Comparison of ENCODE assay signal across 1 cellular context in genomic region chr1:156385534-156386031, GRCh38.
TF ChIP-seq lines count a peak whose summit lies in the region.

No MANE protein-coding gene starts in this region.

TF ChIP-seq in HEK293, 187 proteins besides CTCF, POLR2A, EP300 and RAD21 (continued from another document):
- TF ChIP-seq TSHZ1 (tag by site-specific recombination; IDR thresholded peaks at IDR 0.05; ENCODE audit: borderline replicate concordance) (no peak), ZNF580 (tag by site-specific recombination; IDR thresholded peaks at IDR 0.05) (no peak), GLIS1 (tag by site-specific recombination; IDR thresholded peaks at IDR 0.05) (peak; percentile 28; the same call in 1 of the 2 replicates), ZNF624 (tag by site-specific recombination; IDR thresholded peaks at IDR 0.05) (no peak), ZNF394 (tag by site-specific recombination; IDR thresholded peaks at IDR 0.05; ENCODE audit: borderline replicate concordance) (0 out of 2 replicates have a peak, but pooled peaks have one; percentile 24), ZNF654 (tag by site-specific recombination; IDR thresholded peaks at IDR 0.05; ENCODE audit: low read depth) (peak; percentile 91), SCRT2 (tag by site-specific recombination; IDR thresholded peaks at IDR 0.05) (no peak), ZNF514 (tag by site-specific recombination; IDR thresholded peaks at IDR 0.05) (no peak), RBAK (tag by site-specific recombination; IDR thresholded peaks at IDR 0.05) (no peak), PRDM6 (tag by site-specific recombination; IDR thresholded peaks at IDR 0.05) (no peak), ZNF707 (tag by site-specific recombination; IDR thresholded peaks at IDR 0.05) (no peak), ZNF2 (tag by site-specific recombination; IDR thresholded peaks at IDR 0.05) (peak; percentile 72), SP2 (tag by site-specific recombination; IDR thresholded peaks at IDR 0.05) (no peak), ZNF221 (tag by site-specific recombination; IDR thresholded peaks at IDR 0.05; ENCODE audit: borderline replicate concordance) (no peak), ZNF302 (tag by site-specific recombination; IDR thresholded peaks at IDR 0.05; ENCODE audit: low read depth) (no peak), ZNF623 (tag by site-specific recombination; IDR thresholded peaks at IDR 0.05) (no peak), ZNF518A (tag by site-specific recombination; conservative IDR thresholded peaks at IDR 0.05; ENCODE audit: low read depth) (no peak), ZBTB26 (tag by site-specific recombination; optimal IDR thresholded peaks at IDR 0.05) (no peak), SP7 (tag by site-specific recombination; IDR thresholded peaks at IDR 0.05) (peak; percentile 39; the same call in 1 of the 2 replicates), ZFP37 (tag by site-specific recombination; IDR thresholded peaks at IDR 0.05) (peak; percentile 39; the same call in 1 of the 2 replicates)
- TF ChIP-seq, protein P1, sequence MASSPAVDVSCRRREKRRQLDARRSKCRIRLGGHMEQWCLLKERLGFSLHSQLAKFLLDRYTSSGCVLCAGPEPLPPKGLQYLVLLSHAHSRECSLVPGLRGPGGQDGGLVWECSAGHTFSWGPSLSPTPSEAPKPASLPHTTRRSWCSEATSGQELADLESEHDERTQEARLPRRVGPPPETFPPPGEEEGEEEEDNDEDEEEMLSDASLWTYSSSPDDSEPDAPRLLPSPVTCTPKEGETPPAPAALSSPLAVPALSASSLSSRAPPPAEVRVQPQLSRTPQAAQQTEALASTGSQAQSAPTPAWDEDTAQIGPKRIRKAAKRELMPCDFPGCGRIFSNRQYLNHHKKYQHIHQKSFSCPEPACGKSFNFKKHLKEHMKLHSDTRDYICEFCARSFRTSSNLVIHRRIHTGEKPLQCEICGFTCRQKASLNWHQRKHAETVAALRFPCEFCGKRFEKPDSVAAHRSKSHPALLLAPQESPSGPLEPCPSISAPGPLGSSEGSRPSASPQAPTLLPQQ (tag by site-specific recombination; IDR thresholded peaks at IDR 0.05), result no peak
